In the genomic region with DNA sequence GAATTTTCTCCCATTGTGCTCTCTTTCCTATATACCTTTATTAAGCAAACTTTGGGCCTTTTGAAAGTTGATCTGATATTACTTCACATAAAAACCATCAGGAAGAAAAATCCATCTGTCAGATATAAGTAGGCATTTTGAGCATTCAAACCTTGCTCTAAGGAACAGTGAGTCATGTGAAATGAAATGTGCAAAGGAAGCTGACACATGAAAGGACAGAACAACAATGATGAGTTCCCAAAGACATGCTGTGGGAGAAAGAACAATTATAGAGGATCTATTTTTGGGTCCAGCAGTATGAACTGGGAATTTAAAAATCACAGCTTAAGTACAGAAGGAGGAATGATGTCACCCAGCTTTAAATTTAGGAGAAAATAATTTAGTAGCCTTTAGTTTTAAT, we compare ENCODE assay signal across 1 cellular context.
TF ChIP-seq lines count a peak whose summit lies in the region.

No MANE protein-coding gene starts in this region.

TF ChIP-seq in GM23338, 12 proteins besides CTCF, POLR2A, EP300 and RAD21 (continued from another document):
- TF ChIP-seq EZH2 (IDR thresholded peaks at IDR 0.05; ENCODE audit: low read depth, unreplicated experiment) (no peak), JUNB (IDR thresholded peaks at IDR 0.05; ENCODE audit: unreplicated experiment) (no peak), EZH2phosphoT487 (IDR thresholded peaks at IDR 0.05; ENCODE audit: unreplicated experiment) (no peak), ZNF331 (CRISPR knock-in tag; IDR thresholded peaks at IDR 0.05; ENCODE audit: low read depth) (no peak)
